Comparison of ENCODE assay signal across 1 cellular context in genomic region chr16:88539261-88539651, GRCh38.
TF ChIP-seq lines count a peak whose summit lies in the region.

No MANE protein-coding gene starts in this region.

TF ChIP-seq in HepG2, 621 proteins besides CTCF, POLR2A, EP300 and RAD21 (continued from another document):
- TF ChIP-seq ZNF609 (CRISPR knock-in tag; IDR thresholded peaks at IDR 0.05; ENCODE audit: borderline replicate concordance) (no peak), PCBP1 (IDR thresholded peaks at IDR 0.05; ENCODE audit: borderline replicate concordance, low read depth, low read length) (0 out of 2 replicates have a peak, but pooled peaks have one; percentile 5), LRRFIP1 (CRISPR knock-in tag; conservative IDR thresholded peaks at IDR 0.05) (no peak), ZNF225 (CRISPR knock-in tag; IDR thresholded peaks at IDR 0.05) (0 out of 2 replicates have a peak, but pooled peaks have one; percentile 46), ZNF18 (CRISPR knock-in tag; IDR thresholded peaks at IDR 0.05; ENCODE audit: insufficient replicate concordance) (no peak)
